ENCODE assay signal across 5 cellular contexts in genomic region chr2:3761328-3761727, GRCh38. TPM values are rescaled to one million over a fixed set of nuclear protein-coding genes. Genes with fewer than 3 reads are reported as not detected.
"Had no signal": no experiment of that assay in that cellular context is flagged by ENCODE, and none has a peak within 500 bp of the region (broad histone marks: within the 10 kb centered on the region; RNA-seq: fewer than 3 reads in every experiment).

No MANE protein-coding gene starts in this region.

- H3K4me1 Mint-ChIP-seq: IgD-negative memory B cell had no signal

- H3K4me3 Mint-ChIP-seq: H9, IgD-negative memory B cell had no signal

- H3K27ac Mint-ChIP-seq: H9, IgD-negative memory B cell had no signal

- DNase-seq: GOT3, H9, HCEC 1CT had no signal

- H3K36me3 Mint-ChIP-seq: IgD-negative memory B cell had no signal

- H3K9me3 Mint-ChIP-seq: H9 had no signal

RNA-seq across cellular contexts. Expression of gene DCDC2C, which starts 58.0 kb away (rescaled TPM):
- total RNA-seq: H9, HT-29 had no signal
- polyA plus RNA-seq: IgD-negative memory B cell had no signal
